In the genomic region with DNA sequence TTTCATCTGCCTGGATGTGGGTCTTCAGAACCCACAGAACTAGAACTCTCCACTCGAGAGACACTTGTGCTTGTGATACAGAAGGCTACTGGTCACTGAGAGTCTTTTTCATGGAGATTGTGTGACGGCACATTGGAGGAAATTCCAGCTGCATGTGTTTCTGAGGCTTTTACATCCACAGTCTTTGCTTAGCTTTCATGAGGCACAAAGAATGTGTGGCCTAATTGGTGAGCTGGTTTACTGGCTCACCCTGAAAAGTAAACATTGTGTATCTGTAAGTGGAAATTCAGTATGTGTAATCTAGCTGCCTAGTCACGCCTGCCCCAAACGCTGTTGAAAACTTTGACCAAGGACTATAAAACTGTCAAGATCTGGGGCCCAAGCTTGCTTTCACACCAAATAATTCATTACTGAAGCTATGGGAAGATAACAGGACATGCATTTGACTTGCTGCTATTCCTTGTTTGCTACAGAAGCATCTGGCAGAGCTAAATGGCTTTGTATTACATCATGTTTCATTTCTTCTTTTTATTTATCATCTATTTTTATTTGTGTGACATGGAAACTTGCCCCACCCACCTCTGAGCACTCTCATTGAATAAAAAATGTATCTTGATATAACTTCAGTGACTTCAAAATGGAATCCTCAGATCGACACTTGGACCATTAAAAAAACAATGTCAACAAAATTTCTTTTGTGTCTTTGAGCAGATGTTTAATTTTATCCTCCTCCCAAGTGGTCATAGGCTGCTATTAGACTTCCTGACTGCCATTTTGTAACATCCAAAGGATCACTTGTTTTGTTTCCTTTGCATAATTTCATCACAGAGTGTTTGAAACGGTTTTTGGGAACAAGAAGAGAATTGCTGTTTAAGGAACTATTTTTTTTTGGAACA, we compare ENCODE assay signal across 1 cellular context.
TF ChIP-seq lines count a peak whose summit lies in the region.

No MANE protein-coding gene starts in this region.

TF ChIP-seq in HepG2, 621 proteins besides CTCF, POLR2A, EP300 and RAD21 (continued from another document and continues in another):
- TF ChIP-seq SP1 (IDR thresholded peaks at IDR 0.05) = no peak
- no peak for TF ChIP-seq SP1 (CRISPR knock-in tag; IDR thresholded peaks at IDR 0.05)
- TF ChIP-seq, protein P1, sequence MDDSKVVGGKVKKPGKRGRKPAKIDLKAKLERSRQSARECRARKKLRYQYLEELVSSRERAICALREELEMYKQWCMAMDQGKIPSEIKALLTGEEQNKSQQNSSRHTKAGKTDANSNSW (CRISPR knock-in tag; IDR thresholded peaks at IDR 0.05; ENCODE audit: borderline replicate concordance) = no peak
- TF ChIP-seq SOX13 (IDR thresholded peaks at IDR 0.05) = no peak
- TF ChIP-seq SOX13 (CRISPR knock-in tag; conservative IDR thresholded peaks at IDR 0.05 in 1 of 2, IDR thresholded peaks at IDR 0.05 in 1 of 2) = peak in 1 of 2 experiments; percentile 37; a peak in 1 of 4 replicates
- TF ChIP-seq ZNF460 (CRISPR knock-in tag; IDR thresholded peaks at IDR 0.05; ENCODE audit: borderline replicate concordance) = no peak
- TF ChIP-seq, protein P2, sequence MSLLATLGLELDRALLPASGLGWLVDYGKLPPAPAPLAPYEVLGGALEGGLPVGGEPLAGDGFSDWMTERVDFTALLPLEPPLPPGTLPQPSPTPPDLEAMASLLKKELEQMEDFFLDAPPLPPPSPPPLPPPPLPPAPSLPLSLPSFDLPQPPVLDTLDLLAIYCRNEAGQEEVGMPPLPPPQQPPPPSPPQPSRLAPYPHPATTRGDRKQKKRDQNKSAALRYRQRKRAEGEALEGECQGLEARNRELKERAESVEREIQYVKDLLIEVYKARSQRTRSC (CRISPR knock-in tag; IDR thresholded peaks at IDR 0.05; ENCODE audit: low read depth) = no peak
- TF ChIP-seq, protein P3, sequence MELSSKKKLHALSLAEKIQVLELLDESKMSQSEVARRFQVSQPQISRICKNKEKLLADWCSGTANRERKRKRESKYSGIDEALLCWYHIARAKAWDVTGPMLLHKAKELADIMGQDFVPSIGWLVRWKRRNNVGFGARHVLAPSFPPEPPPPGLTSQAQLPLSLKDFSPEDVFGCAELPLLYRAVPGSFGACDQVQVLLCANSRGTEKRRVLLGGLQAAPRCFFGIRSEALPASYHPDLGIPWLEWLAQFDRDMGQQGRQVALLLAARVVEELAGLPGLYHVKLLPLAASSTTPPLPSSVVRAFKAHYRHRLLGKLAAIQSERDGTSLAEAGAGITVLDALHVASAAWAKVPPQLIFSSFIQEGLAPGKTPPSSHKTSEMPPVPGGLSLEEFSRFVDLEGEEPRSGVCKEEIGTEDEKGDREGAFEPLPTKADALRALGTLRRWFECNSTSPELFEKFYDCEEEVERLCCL (CRISPR knock-in tag; IDR thresholded peaks at IDR 0.05; ENCODE audit: borderline replicate concordance) = no peak
- TF ChIP-seq, protein P4, sequence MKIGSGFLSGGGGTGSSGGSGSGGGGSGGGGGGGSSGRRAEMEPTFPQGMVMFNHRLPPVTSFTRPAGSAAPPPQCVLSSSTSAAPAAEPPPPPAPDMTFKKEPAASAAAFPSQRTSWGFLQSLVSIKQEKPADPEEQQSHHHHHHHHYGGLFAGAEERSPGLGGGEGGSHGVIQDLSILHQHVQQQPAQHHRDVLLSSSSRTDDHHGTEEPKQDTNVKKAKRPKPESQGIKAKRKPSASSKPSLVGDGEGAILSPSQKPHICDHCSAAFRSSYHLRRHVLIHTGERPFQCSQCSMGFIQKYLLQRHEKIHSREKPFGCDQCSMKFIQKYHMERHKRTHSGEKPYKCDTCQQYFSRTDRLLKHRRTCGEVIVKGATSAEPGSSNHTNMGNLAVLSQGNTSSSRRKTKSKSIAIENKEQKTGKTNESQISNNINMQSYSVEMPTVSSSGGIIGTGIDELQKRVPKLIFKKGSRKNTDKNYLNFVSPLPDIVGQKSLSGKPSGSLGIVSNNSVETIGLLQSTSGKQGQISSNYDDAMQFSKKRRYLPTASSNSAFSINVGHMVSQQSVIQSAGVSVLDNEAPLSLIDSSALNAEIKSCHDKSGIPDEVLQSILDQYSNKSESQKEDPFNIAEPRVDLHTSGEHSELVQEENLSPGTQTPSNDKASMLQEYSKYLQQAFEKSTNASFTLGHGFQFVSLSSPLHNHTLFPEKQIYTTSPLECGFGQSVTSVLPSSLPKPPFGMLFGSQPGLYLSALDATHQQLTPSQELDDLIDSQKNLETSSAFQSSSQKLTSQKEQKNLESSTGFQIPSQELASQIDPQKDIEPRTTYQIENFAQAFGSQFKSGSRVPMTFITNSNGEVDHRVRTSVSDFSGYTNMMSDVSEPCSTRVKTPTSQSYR (CRISPR knock-in tag; IDR thresholded peaks at IDR 0.05; ENCODE audit: borderline replicate concordance) = peak; percentile 37; the same call in 1 of the 2 replicates
- no peak for TF ChIP-seq BRCA1 (CRISPR knock-in tag; IDR thresholded peaks at IDR 0.05)
- peak; percentile 27; the same call in 1 of the 2 replicates for TF ChIP-seq FOXO1 (CRISPR knock-in tag; IDR thresholded peaks at IDR 0.05)
- TF ChIP-seq SRSF4 (IDR thresholded peaks at IDR 0.05; ENCODE audit: low read depth, low read length, poor library complexity, severe bottlenecking) = no peak
- TF ChIP-seq IRF2 (CRISPR knock-in tag; IDR thresholded peaks at IDR 0.05) = 0 out of 2 replicates have a peak, but pooled peaks have one; percentile 25
- 0 out of 2 replicates have a peak, but pooled peaks have one; percentile 32 for TF ChIP-seq MIXL1 (CRISPR knock-in tag; IDR thresholded peaks at IDR 0.05)
- TF ChIP-seq ARNT (IDR thresholded peaks at IDR 0.05) = no peak
- TF ChIP-seq ZNF484 (CRISPR knock-in tag; IDR thresholded peaks at IDR 0.05; ENCODE audit: borderline replicate concordance, low read depth) = no peak
- no peak for TF ChIP-seq ZNF703 (CRISPR knock-in tag; IDR thresholded peaks at IDR 0.05; ENCODE audit: borderline replicate concordance)
- TF ChIP-seq ZSCAN31 (CRISPR knock-in tag; IDR thresholded peaks at IDR 0.05; ENCODE audit: low read depth) = 0 out of 2 replicates have a peak, but pooled peaks have one; percentile 12
- TF ChIP-seq, protein P5, sequence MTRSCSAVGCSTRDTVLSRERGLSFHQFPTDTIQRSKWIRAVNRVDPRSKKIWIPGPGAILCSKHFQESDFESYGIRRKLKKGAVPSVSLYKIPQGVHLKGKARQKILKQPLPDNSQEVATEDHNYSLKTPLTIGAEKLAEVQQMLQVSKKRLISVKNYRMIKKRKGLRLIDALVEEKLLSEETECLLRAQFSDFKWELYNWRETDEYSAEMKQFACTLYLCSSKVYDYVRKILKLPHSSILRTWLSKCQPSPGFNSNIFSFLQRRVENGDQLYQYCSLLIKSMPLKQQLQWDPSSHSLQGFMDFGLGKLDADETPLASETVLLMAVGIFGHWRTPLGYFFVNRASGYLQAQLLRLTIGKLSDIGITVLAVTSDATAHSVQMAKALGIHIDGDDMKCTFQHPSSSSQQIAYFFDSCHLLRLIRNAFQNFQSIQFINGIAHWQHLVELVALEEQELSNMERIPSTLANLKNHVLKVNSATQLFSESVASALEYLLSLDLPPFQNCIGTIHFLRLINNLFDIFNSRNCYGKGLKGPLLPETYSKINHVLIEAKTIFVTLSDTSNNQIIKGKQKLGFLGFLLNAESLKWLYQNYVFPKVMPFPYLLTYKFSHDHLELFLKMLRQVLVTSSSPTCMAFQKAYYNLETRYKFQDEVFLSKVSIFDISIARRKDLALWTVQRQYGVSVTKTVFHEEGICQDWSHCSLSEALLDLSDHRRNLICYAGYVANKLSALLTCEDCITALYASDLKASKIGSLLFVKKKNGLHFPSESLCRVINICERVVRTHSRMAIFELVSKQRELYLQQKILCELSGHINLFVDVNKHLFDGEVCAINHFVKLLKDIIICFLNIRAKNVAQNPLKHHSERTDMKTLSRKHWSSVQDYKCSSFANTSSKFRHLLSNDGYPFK (CRISPR knock-in tag; IDR thresholded peaks at IDR 0.05; ENCODE audit: borderline replicate concordance) = no peak
- TF ChIP-seq, protein P6, sequence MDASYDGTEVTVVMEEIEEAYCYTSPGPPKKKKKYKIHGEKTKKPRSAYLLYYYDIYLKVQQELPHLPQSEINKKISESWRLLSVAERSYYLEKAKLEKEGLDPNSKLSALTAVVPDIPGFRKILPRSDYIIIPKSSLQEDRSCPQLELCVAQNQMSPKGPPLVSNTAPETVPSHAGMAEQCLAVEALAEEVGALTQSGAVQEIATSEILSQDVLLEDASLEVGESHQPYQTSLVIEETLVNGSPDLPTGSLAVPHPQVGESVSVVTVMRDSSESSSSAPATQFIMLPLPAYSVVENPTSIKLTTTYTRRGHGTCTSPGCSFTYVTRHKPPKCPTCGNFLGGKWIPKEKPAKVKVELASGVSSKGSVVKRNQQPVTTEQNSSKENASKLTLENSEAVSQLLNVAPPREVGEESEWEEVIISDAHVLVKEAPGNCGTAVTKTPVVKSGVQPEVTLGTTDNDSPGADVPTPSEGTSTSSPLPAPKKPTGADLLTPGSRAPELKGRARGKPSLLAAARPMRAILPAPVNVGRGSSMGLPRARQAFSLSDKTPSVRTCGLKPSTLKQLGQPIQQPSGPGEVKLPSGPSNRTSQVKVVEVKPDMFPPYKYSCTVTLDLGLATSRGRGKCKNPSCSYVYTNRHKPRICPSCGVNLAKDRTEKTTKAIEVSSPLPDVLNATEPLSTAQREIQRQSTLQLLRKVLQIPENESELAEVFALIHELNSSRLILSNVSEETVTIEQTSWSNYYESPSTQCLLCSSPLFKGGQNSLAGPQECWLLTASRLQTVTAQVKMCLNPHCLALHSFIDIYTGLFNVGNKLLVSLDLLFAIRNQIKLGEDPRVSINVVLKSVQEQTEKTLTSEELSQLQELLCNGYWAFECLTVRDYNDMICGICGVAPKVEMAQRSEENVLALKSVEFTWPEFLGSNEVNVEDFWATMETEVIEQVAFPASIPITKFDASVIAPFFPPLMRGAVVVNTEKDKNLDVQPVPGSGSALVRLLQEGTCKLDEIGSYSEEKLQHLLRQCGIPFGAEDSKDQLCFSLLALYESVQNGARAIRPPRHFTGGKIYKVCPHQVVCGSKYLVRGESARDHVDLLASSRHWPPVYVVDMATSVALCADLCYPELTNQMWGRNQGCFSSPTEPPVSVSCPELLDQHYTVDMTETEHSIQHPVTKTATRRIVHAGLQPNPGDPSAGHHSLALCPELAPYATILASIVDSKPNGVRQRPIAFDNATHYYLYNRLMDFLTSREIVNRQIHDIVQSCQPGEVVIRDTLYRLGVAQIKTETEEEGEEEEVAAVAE (CRISPR knock-in tag; IDR thresholded peaks at IDR 0.05; ENCODE audit: borderline replicate concordance) = peak; percentile 61; the same call in 1 of the 2 replicates
- TF ChIP-seq, protein P7, sequence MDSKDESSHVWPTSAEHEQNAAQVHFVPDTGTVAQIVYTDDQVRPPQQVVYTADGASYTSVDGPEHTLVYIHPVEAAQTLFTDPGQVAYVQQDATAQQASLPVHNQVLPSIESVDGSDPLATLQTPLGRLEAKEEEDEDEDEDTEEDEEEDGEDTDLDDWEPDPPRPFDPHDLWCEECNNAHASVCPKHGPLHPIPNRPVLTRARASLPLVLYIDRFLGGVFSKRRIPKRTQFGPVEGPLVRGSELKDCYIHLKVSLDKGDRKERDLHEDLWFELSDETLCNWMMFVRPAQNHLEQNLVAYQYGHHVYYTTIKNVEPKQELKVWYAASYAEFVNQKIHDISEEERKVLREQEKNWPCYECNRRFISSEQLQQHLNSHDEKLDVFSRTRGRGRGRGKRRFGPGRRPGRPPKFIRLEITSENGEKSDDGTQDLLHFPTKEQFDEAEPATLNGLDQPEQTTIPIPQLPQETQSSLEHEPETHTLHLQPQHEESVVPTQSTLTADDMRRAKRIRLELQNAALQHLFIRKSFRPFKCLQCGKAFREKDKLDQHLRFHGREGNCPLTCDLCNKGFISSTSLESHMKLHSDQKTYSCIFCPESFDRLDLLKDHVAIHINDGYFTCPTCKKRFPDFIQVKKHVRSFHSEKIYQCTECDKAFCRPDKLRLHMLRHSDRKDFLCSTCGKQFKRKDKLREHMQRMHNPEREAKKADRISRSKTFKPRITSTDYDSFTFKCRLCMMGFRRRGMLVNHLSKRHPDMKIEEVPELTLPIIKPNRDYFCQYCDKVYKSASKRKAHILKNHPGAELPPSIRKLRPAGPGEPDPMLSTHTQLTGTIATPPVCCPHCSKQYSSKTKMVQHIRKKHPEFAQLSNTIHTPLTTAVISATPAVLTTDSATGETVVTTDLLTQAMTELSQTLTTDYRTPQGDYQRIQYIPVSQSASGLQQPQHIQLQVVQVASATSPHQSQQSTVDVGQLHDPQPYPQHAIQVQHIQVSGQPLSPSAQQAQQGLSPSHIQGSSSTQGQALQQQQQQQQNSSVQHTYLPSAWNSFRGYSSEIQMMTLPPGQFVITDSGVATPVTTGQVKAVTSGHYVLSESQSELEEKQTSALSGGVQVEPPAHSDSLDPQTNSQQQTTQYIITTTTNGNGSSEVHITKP (CRISPR knock-in tag; IDR thresholded peaks at IDR 0.05; ENCODE audit: low read depth) = no peak
- TF ChIP-seq ZNF343 (CRISPR knock-in tag; IDR thresholded peaks at IDR 0.05) = no peak
- TF ChIP-seq, protein P8, sequence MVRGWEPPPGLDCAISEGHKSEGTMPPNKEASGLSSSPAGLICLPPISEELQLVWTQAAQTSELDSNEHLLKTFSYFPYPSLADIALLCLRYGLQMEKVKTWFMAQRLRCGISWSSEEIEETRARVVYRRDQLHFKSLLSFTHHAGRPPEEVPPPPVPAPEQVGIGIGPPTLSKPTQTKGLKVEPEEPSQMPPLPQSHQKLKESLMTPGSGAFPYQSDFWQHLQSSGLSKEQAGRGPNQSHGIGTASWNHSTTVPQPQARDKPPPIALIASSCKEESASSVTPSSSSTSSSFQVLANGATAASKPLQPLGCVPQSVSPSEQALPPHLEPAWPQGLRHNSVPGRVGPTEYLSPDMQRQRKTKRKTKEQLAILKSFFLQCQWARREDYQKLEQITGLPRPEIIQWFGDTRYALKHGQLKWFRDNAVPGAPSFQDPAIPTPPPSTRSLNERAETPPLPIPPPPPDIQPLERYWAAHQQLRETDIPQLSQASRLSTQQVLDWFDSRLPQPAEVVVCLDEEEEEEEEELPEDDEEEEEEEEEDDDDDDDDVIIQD (CRISPR knock-in tag; IDR thresholded peaks at IDR 0.05; ENCODE audit: low read depth) = peak; percentile 15; the same call in 1 of the 2 replicates
- TF ChIP-seq HNRNPH1 (optimal IDR thresholded peaks at IDR 0.05; ENCODE audit: low read depth, low read length) = no peak
- TF ChIP-seq KLF15 (CRISPR knock-in tag; IDR thresholded peaks at IDR 0.05; ENCODE audit: borderline replicate concordance) = no peak
- TF ChIP-seq TBX2 (CRISPR knock-in tag; IDR thresholded peaks at IDR 0.05; ENCODE audit: borderline replicate concordance) = peak; percentile 51
- TF ChIP-seq, protein P9, sequence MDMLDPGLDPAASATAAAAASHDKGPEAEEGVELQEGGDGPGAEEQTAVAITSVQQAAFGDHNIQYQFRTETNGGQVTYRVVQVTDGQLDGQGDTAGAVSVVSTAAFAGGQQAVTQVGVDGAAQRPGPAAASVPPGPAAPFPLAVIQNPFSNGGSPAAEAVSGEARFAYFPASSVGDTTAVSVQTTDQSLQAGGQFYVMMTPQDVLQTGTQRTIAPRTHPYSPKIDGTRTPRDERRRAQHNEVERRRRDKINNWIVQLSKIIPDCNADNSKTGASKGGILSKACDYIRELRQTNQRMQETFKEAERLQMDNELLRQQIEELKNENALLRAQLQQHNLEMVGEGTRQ (IDR thresholded peaks at IDR 0.05; ENCODE audit: low read depth, low read length) = no peak
- TF ChIP-seq, protein P9 (CRISPR knock-in tag; IDR thresholded peaks at IDR 0.05; ENCODE audit: borderline replicate concordance) = no peak
